In genomic region chr10:16843252-16843870, GRCh38 we compare ENCODE assay signal across 9 cellular contexts. TPM values are rescaled to one million over a fixed set of nuclear protein-coding genes. Genes with fewer than 3 reads are reported as not detected.
A peak's percentile ranks its signal among the peaks of the same experiment; 100 is the strongest.
DNase-seq lines count a peak whose midpoint lies in the region; ATAC-seq, FAIRE-seq and TF ChIP-seq lines count a peak whose summit lies in the region.
"Had no signal": no experiment of that assay in that cellular context is flagged by ENCODE, and none has a peak within 500 bp of the region (broad histone marks: within the 10 kb centered on the region; RNA-seq: fewer than 3 reads in every experiment).

No MANE protein-coding gene starts in this region.

- H3K9me3 Mint-ChIP-seq in activated naive CD4-positive, alpha-beta T cell treated with anti-CD3 and anti-CD28 coated beads for 36 hours: no peaks in the 10 kb centered on the region

- no peak overlapping the region for H3K4me3 Mint-ChIP-seq in activated naive CD4-positive, alpha-beta T cell treated with anti-CD3 and anti-CD28 coated beads for 36 hours

- no peak for TF ChIP-seq POLR2A in H1 (IDR thresholded peaks at IDR 0.05; ENCODE audit: control extremely low read depth in 1 of 2, low read depth in 2 of 2, low read length in 2 of 2)

- H3K36me3 ChIP-seq in cardiac muscle cell: no peaks in the 10 kb centered on the region
- H3K36me3 ChIP-seq in PC-9 (ENCODE audit: low read depth): no peaks in the 10 kb centered on the region
- H3K36me3 ChIP-seq in H1 (ENCODE audit: control insufficient read depth in 2 of 4, insufficient read depth in 4 of 4, low read length in 3 of 4): no peaks in the 10 kb centered on the region

- no peaks in the 10 kb centered on the region for H3K36me3 Mint-ChIP-seq in activated naive CD4-positive, alpha-beta T cell treated with anti-CD3 and anti-CD28 coated beads for 36 hours (ENCODE audit: low read depth)

- H3K14ac ChIP-seq in H1 (ENCODE audit: insufficient read length): no peak overlapping the region

- CTCF ChIA-PET in PC-9 (lab: Charles Lee) (interaction anchor here (0.5 to 0.8 kb wide), 3 partner anchors 10 to 632 kb away, joined by 3 to 17 read pairs (median 3); no protein-coding TSS in a partner anchor), H1 (lab: Charles Lee; ENCODE audit: partially characterized antibody) (interaction anchor here (0.6 to 1.9 kb wide), 19 partner anchors 9 to 533 kb away, joined by 3 to 9 read pairs (median 3); no protein-coding TSS in a partner anchor)
- CTCF ChIA-PET in activated naive CD4-positive, alpha-beta T cell treated with anti-CD3 and anti-CD28 coated beads for 36 hours (lab: Charles Lee): interaction anchor here (0.6 to 3.7 kb wide), 8 partner anchors 9 to 413 kb away, joined by 3 to 20 read pairs (median 4); partner anchors contain the start of gene VIM

- H4K91ac ChIP-seq in H1 (replicated peaks; ENCODE audit: insufficient read length, low read length): no peak overlapping the region

- H3K4me1 ChIP-seq in cardiac muscle cell (ENCODE audit: low read depth) (no peaks in the 10 kb centered on the region), PC-9 (replicated peaks; ENCODE audit: insufficient read depth) (0 out of 2 replicates have a peak, but pooled peaks cover 4% of the 10 kb centered on the region), H1 (replicated peaks in 1 of 4; ENCODE audit: control insufficient read depth in 3 of 4, insufficient read depth in 4 of 4, low read length in 3 of 4) (no peaks in the 10 kb centered on the region)

- no peak overlapping the region for H2BK15ac ChIP-seq in H1 (ENCODE audit: low read length)

- ATAC-seq in Right ventricle myocardium inferior: no peak
- peak; percentile 68 for ATAC-seq in HG03558 (IDR thresholded peaks at IDR 0.05; ENCODE audit: extremely low read depth, unreplicated experiment)

- no peaks in the 10 kb centered on the region for H3K79me1 ChIP-seq in H1 (ENCODE audit: low read depth, low read length)

- H3K56ac ChIP-seq in H1 (replicated peaks; ENCODE audit: insufficient read length, low read depth, low read length): no peak overlapping the region

- no peak overlapping the region for H3K4me2 ChIP-seq in PC-9
- H3K4me2 ChIP-seq in H1 (ENCODE audit: insufficient read depth in 1 of 2, low read depth in 2 of 2, low read length in 2 of 2): no peak overlapping the region

- no peak overlapping the region for H2BK20ac ChIP-seq in H1 (ENCODE audit: low read length)

- no peak overlapping the region for H2BK120ac ChIP-seq in H1 (replicated peaks; ENCODE audit: low read depth, low read length)

- H4K8ac ChIP-seq in H1 (ENCODE audit: extremely low read depth, insufficient read depth, low read length): no peak overlapping the region

- POLR2A ChIA-PET in PC-9 (lab: Charles Lee; ENCODE audit: unreplicated experiment) (no interaction called here), H1 (lab: Charles Lee; ENCODE audit: partially characterized antibody) (no interaction called here)

- no peak overlapping the region for H3K23ac ChIP-seq in H1 (ENCODE audit: insufficient read length)

- no peak overlapping the region for H2BK12ac ChIP-seq in H1 (ENCODE audit: low read depth, low read length)

- no peak overlapping the region for H3K4ac ChIP-seq in H1 (replicated peaks; ENCODE audit: insufficient read length, low read depth, low read length)

- H4K5ac ChIP-seq in H1 (ENCODE audit: insufficient read length, low read depth, low read length): no peak overlapping the region

- TF ChIP-seq CTCF in cardiac muscle cell (IDR thresholded peaks at IDR 0.05; ENCODE audit: low read depth, low read length): peak; percentile 41
- TF ChIP-seq CTCF in PC-9 (conservative IDR thresholded peaks at IDR 0.05): peak; percentile 73
- peak in 2 of 3 experiments; percentile 23 to 49; a peak in 2 of 4 replicates for TF ChIP-seq CTCF in H1 (IDR thresholded peaks at IDR 0.05; ENCODE audit: control extremely low read depth in 1 of 3, insufficient read depth in 1 of 3, low read depth in 1 of 3, low read length in 3 of 3)

- H3K4me3 ChIP-seq in cardiac muscle cell (no peak overlapping the region), PC-9 (no peak overlapping the region), H1 (ENCODE audit: extremely low read depth in 1 of 4, insufficient read depth in 2 of 4, low read depth in 3 of 4, low read length in 4 of 4) (no peak overlapping the region)

- H2AFZ ChIP-seq in PC-9 (no peak overlapping the region), H1 (ENCODE audit: low read length) (no peak overlapping the region)

- H3F3A ChIP-seq in PC-9 (ENCODE audit: insufficient read depth, low read depth): no peaks in the 10 kb centered on the region

- H3K18ac ChIP-seq in H1 (ENCODE audit: extremely low read depth, low read length): no peak overlapping the region

- H3K27ac Mint-ChIP-seq in activated naive CD4-positive, alpha-beta T cell treated with anti-CD3 and anti-CD28 coated beads for 36 hours: no peak overlapping the region

- H3K27ac ChIP-seq in cardiac muscle cell: no peak overlapping the region
- H3K27ac ChIP-seq in PC-9: no peak overlapping the region
- H3K27ac ChIP-seq in H1 (ENCODE audit: low read depth, low read length): no peak overlapping the region
- H3K27ac ChIP-seq: epithelial cell of prostate had no signal

- H4K20me1 ChIP-seq in PC-9 (ENCODE audit: insufficient read depth) (no peaks in the 10 kb centered on the region), H1 (replicated peaks in 1 of 2; ENCODE audit: control insufficient read depth in 1 of 2, insufficient read depth in 2 of 2, low read length in 2 of 2) (no peaks in the 10 kb centered on the region)

- 37% methylated on average over 1 of the region's 1 CpG; no CpG with 5 or more reads in 1 of the 2 experiments for whole genome bisulfite sequencing in H1 (ENCODE audit: extremely low coverage in 1 of 2, insufficient coverage in 1 of 2, insufficient read length in 1 of 2, insufficient replicate concordance in 2 of 2, low coverage in 1 of 2, low lambda C conversion rate in 2 of 2, missing lambda C conversion rate in 1 of 2), 2 experiments

- no peaks in the 10 kb centered on the region for H3K79me2 ChIP-seq in PC-9 (ENCODE audit: low read depth)
- no peaks in the 10 kb centered on the region for H3K79me2 ChIP-seq in H1 (ENCODE audit: control insufficient read depth in 1 of 2, insufficient read depth in 2 of 2, low read length in 2 of 2)

- BruUV-seq in PC-9 (replicated peaks; lab: Mats Ljungman, UMichigan): no TSS peak

- DNase-seq in cardiac muscle cell (ENCODE audit: low read depth in 1 of 2, low spot score in 1 of 2): peak; percentile 85 to 87
- no peak for DNase-seq in Right ventricle myocardium inferior (ENCODE audit: missing footprints)
- peak in 1 of 2 experiments; percentile 58 for DNase-seq in PC-9
- DNase-seq in H1 (ENCODE audit: low read depth in 1 of 2, low spot score in 2 of 2): no peak
- DNase-seq in middle frontal gyrus (ENCODE audit: extremely low spot score, low spot score): peak; percentile 76
- no peak for DNase-seq in COLO668 (lab: John Stamatoyannopoulos, UW; ENCODE audit: unreplicated experiment)
- no peak for DNase-seq in activated naive CD4-positive, alpha-beta T cell treated with anti-CD3 and anti-CD28 coated beads for 36 hours

- H3K9ac ChIP-seq in H1 (replicated peaks in 1 of 4; ENCODE audit: extremely low read depth in 1 of 4, low read depth in 3 of 4, low read length in 3 of 4): no peak overlapping the region

- H3K4me1 Mint-ChIP-seq in activated naive CD4-positive, alpha-beta T cell treated with anti-CD3 and anti-CD28 coated beads for 36 hours (ENCODE audit: low read depth): no peaks in the 10 kb centered on the region

- no peak for TF ChIP-seq EP300 in H1 (IDR thresholded peaks at IDR 0.05; ENCODE audit: borderline replicate concordance in 1 of 2, low read depth in 2 of 2, low read length in 2 of 2)

- TF ChIP-seq RAD21 in H1 (IDR thresholded peaks at IDR 0.05 in 1 of 2, conservative IDR thresholded peaks at IDR 0.05 in 1 of 2; ENCODE audit: low read depth in 2 of 2, low read length in 2 of 2): peak; percentile 68 to 77

- H3K9me2 ChIP-seq in PC-9 (ENCODE audit: insufficient read depth): no peaks in the 10 kb centered on the region

- no peak overlapping the region for H2BK5ac ChIP-seq in H1 (ENCODE audit: low read depth, low read length)

- intact Hi-C loops in Right ventricle myocardium inferior (cut with DNase I): loop anchor here (1.0 kb wide), 1 partner anchor 414 kb away; no protein-coding TSS in a partner anchor
- intact Hi-C loops in PC-9 (cut with micrococcal nuclease; ENCODE audit: unreplicated experiment): loop anchor here (1.0 to 10.0 kb wide), 6 partner anchors 15 to 1374 kb away; no protein-coding TSS in a partner anchor
- intact Hi-C loops in activated naive CD4-positive, alpha-beta T cell treated with anti-CD3 and anti-CD28 coated beads for 36 hours (cut with micrococcal nuclease): loop anchor here (1.0 to 10.0 kb wide), 8 partner anchors 15 to 901 kb away; no protein-coding TSS in a partner anchor

- H2AK5ac ChIP-seq in H1 (ENCODE audit: low read depth, low read length): no peak overlapping the region

- no peak for FAIRE-seq in H1 (lab: Jason Lieb, UNC)

- H3K9me3 ChIP-seq in cardiac muscle cell (ENCODE audit: low read depth) (no peaks in the 10 kb centered on the region), PC-9 (ENCODE audit: insufficient read depth, low read depth) (no peaks in the 10 kb centered on the region), H1 (ENCODE audit: insufficient read depth in 2 of 2, low read depth in 1 of 2, low read length in 1 of 2) (no peaks in the 10 kb centered on the region)

- H3K27me3 ChIP-seq in cardiac muscle cell (no peaks in the 10 kb centered on the region), PC-9 (ENCODE audit: insufficient read depth, low read depth) (no peaks in the 10 kb centered on the region), H1 (replicated peaks in 1 of 4; ENCODE audit: control insufficient read depth in 3 of 4, extremely low read depth in 1 of 4, insufficient read depth in 3 of 4, low read length in 3 of 4) (no peaks in the 10 kb centered on the region)

- no peaks in the 10 kb centered on the region for H3K27me3 Mint-ChIP-seq in activated naive CD4-positive, alpha-beta T cell treated with anti-CD3 and anti-CD28 coated beads for 36 hours (ENCODE audit: low read depth)

- no peaks in the 10 kb centered on the region; the same call in 1 of the 2 replicates for H3K23me2 ChIP-seq in H1 (ENCODE audit: low read depth, low read length)

RNA-seq across cellular contexts. Expression of gene RSU1, which starts 26.1 kb away (rescaled TPM):
- 18.4 and 50.2 TPM in 2 replicates for total RNA-seq in cardiac muscle cell
- polyA plus RNA-seq in cardiac muscle cell: 47.1 and 69.7 TPM in 2 replicates
- 56.1 TPM for total RNA-seq in Right ventricle myocardium inferior
- 40.6 and 44.5 TPM in 2 replicates for total RNA-seq in PC-9 (2021)
- 62.5 and 68.2 TPM in 2 replicates for total RNA-seq in H1 (2021; fragmentation: NEBNext Ultra II Directional; extraction: Animal tissue kit (Norgen Biotek cat#: 25700))
- polyA plus RNA-seq in H1 (2011; rRNA removed): 36.1 and 50.0 TPM in 2 replicates
- 55.2 TPM for polyA plus RNA-seq in H1 (2011; cell fraction: cytosol; rRNA removed)
- polyA plus RNA-seq in H1 (2011; cell fraction: nucleus; rRNA removed): 60.2 TPM
- 45.1 to 51.3 TPM (median 48.4 TPM) in 4 replicates for polyA plus RNA-seq in H1 (2012, experiment 1 of 2)
- polyA plus RNA-seq in H1 (2012, experiment 2 of 2): 29.3 TPM
- 74.4 TPM for polyA plus RNA-seq in H1 (2013, experiment 1 of 2)
- 73.2 TPM for polyA plus RNA-seq in H1 (2013, experiment 2 of 2)
- 50.4 and 62.6 TPM in 2 replicates for polyA minus RNA-seq in H1 (2011; rRNA and poly(A)+ RNA removed)
- polyA minus RNA-seq in H1 (2011; cell fraction: cytosol; rRNA and poly(A)+ RNA removed): 26.8 TPM
- polyA minus RNA-seq in H1 (2011; cell fraction: nucleus; rRNA and poly(A)+ RNA removed): 61.5 TPM
- total RNA-seq in activated naive CD4-positive, alpha-beta T cell treated with anti-CD3 and anti-CD28 coated beads for 36 hours: 10 to 100 TPM; 43.4 to 45.1 TPM

Comparison
In these comparisons a context has a peak if more than half of its experiments do, and no peak if none do; other contexts are left out.
1. DNase-seq: peak in cardiac muscle cell (2 of 2) and middle frontal gyrus (single experiment); none in Right ventricle myocardium inferior (single experiment), H1 (0 of 2), COLO668 (single experiment) and activated naive CD4-positive, alpha-beta T cell treated with anti-CD3 and anti-CD28 coated beads for 36 hours (single experiment).
2. Peak in every context shown above with its lines, with median percentiles within 50 percentile points of each other: CTCF ChIP-seq.